ENCODE assay signal across 8 cellular contexts in the genomic region with DNA sequence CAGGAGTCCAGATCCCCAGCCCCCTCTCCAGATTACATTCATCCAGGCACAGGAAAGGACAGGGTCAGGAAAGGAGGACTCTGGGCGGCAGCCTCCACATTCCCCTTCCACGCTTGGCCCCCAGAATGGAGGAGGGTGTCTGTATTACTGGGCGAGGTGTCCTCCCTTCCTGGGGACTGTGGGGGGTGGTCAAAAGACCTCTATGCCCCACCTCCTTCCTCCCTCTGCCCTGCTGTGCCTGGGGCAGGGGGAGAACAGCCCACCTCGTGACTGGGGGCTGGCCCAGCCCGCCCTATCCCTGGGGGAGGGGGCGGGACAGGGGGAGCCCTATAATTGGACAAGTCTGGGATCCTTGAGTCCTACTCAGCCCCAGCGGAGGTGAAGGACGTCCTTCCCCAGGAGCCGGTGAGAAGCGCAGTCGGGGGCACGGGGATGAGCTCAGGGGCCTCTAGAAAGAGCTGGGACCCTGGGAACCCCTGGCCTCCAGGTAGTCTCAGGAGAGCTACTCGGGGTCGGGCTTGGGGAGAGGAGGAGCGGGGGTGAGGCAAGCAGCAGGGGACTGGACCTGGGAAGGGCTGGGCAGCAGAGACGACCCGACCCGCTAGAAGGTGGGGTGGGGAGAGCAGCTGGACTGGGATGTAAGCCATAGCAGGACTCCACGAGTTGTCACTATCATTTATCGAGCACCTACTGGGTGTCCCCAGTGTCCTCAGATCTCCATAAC. TPM values are rescaled to one million over a fixed set of nuclear protein-coding genes. Genes with fewer than 3 reads are reported as not detected.
DNase-seq lines count a peak whose midpoint lies in the region; ATAC-seq and TF ChIP-seq lines count a peak whose summit lies in the region.

A gene (plus strand): TSS at position 360 of the 724 bp plus-strand sequence. CDS start 829 bp downstream, outside the sequence.

- peaks cover 11 to 12% of the 10 kb centered on the region in 2 donors for H3K4me1 ChIP-seq in duodenal mucosa (ENCODE audit: control insufficient read depth in 1 of 2, insufficient read depth in 2 of 2, low read length in 2 of 2)
- no peaks in the 10 kb centered on the region for H3K4me1 ChIP-seq in lung (ENCODE audit: control insufficient read depth in 2 of 2, insufficient read depth in 2 of 2, low read length in 2 of 2)

- peak within 1 kb of the TSS in 1 of 2 donors; percentile 18 for H3K9ac ChIP-seq in duodenal mucosa (ENCODE audit: low read depth in 1 of 2, low read length in 2 of 2)

- DNase-seq in activated CD8-positive, alpha-beta T cell treated with anti-CD3 and anti-CD28 coated beads, Interleukin-2, amount 10 ng/mL, durations not matched to agents 7 days and 5 days = no peak
- DNase-seq in activated CD8-positive, alpha-beta T cell treated with anti-CD3 and anti-CD28 coated beads for 36 hours = no peak
- DNase-seq in lung (ENCODE audit: low spot score) (no peak), type B pancreatic cell (ENCODE audit: extremely low spot score, unreplicated experiment) (no peak), NCI-H1092 (lab: John Stamatoyannopoulos, UW) (no peak)

- H3K4me3 ChIP-seq in duodenal mucosa (ENCODE audit: low read depth in 1 of 2, low read length in 2 of 2) (peak within 1 kb of the TSS; percentile 16 to 55), lung (peak within 1 kb of the TSS; percentile 0)

- POLR2A ChIA-PET in activated CD8-positive, alpha-beta T cell treated with anti-CD3 and anti-CD28 coated beads, Interleukin-2, amount 10 ng/mL, durations not matched to agents 7 days and 5 days (lab: Charles Lee) = interaction anchor here (0.6 to 1.7 kb wide), 2 partner anchors 13 to 337 kb away, joined by 3 to 5 read pairs; no protein-coding TSS in a partner anchor
- POLR2A ChIA-PET in activated CD8-positive, alpha-beta T cell treated with anti-CD3 and anti-CD28 coated beads for 36 hours (lab: Charles Lee) = interaction anchor here (0.6 to 4.1 kb wide), 6 partner anchors 9 to 109 kb away, joined by 3 to 27 read pairs (median 4); a partner anchor contains a TSS

- WGBS in lung, 2 donors = 1 to 3% methylated on average over 19 to 20 of the region's 20 CpGs

- no peak for TF ChIP-seq CTCF in activated CD8-positive, alpha-beta T cell treated with anti-CD3 and anti-CD28 coated beads for 36 hours (IDR thresholded peaks at IDR 0.05)
- no peak for TF ChIP-seq CTCF in lung (IDR thresholded peaks at IDR 0.05; ENCODE audit: control extremely low read depth, extremely low read depth)
- no peak for TF ChIP-seq CTCF in type B pancreatic cell (conservative IDR thresholded peaks at IDR 0.05)

- no peak within 1 kb of the TSS for H3K4me3 Mint-ChIP-seq in activated CD8-positive, alpha-beta T cell treated with anti-CD3 and anti-CD28 coated beads, Interleukin-2, amount 10 ng/mL, durations not matched to agents 7 days and 5 days
- no peak within 1 kb of the TSS for H3K4me3 Mint-ChIP-seq in activated CD8-positive, alpha-beta T cell treated with anti-CD3 and anti-CD28 coated beads for 36 hours
- peak within 1 kb of the TSS; percentile 91 for H3K4me3 Mint-ChIP-seq in type B pancreatic cell

- H3K27me3 ChIP-seq in duodenal mucosa (ENCODE audit: control insufficient read depth in 1 of 2, insufficient read depth in 2 of 2, low read length in 2 of 2) = peaks cover 9 to 12% of the 10 kb centered on the region in 2 donors
- H3K27me3 ChIP-seq in lung (ENCODE audit: control insufficient read depth, insufficient read depth) = no peaks in the 10 kb centered on the region

- H3K27me3 Mint-ChIP-seq in activated CD8-positive, alpha-beta T cell treated with anti-CD3 and anti-CD28 coated beads, Interleukin-2, amount 10 ng/mL, durations not matched to agents 7 days and 5 days (ENCODE audit: low read depth) = peaks cover 13% of the 10 kb centered on the region
- H3K27me3 Mint-ChIP-seq in activated CD8-positive, alpha-beta T cell treated with anti-CD3 and anti-CD28 coated beads for 36 hours = peaks cover 19% of the 10 kb centered on the region
- no peaks in the 10 kb centered on the region for H3K27me3 Mint-ChIP-seq in type B pancreatic cell

- H3K36me3 ChIP-seq in duodenal mucosa (ENCODE audit: control insufficient read depth in 1 of 2, insufficient read depth in 2 of 2, low read length in 2 of 2) (peaks cover 6 to 21% of the 10 kb centered on the region in 2 donors), lung (ENCODE audit: control insufficient read depth in 2 of 2, insufficient read depth in 2 of 2, low read length in 2 of 2) (peaks cover 4 to 23% of the 10 kb centered on the region in 2 donors)

- peaks cover 13% of the 10 kb centered on the region for H3K36me3 Mint-ChIP-seq in activated CD8-positive, alpha-beta T cell treated with anti-CD3 and anti-CD28 coated beads, Interleukin-2, amount 10 ng/mL, durations not matched to agents 7 days and 5 days (ENCODE audit: low read depth)
- H3K36me3 Mint-ChIP-seq in activated CD8-positive, alpha-beta T cell treated with anti-CD3 and anti-CD28 coated beads for 36 hours (ENCODE audit: low read depth) = peaks cover 14% of the 10 kb centered on the region
- no peaks in the 10 kb centered on the region for H3K36me3 Mint-ChIP-seq in type B pancreatic cell

- peaks cover 12% of the 10 kb centered on the region for H3K4me1 Mint-ChIP-seq in activated CD8-positive, alpha-beta T cell treated with anti-CD3 and anti-CD28 coated beads, Interleukin-2, amount 10 ng/mL, durations not matched to agents 7 days and 5 days (ENCODE audit: low read depth)
- peaks cover 10% of the 10 kb centered on the region for H3K4me1 Mint-ChIP-seq in activated CD8-positive, alpha-beta T cell treated with anti-CD3 and anti-CD28 coated beads for 36 hours (ENCODE audit: low read depth)
- H3K4me1 Mint-ChIP-seq in type B pancreatic cell (ENCODE audit: unreplicated experiment) = peaks cover 7% of the 10 kb centered on the region

- no peak within 1 kb of the TSS for H3K27ac Mint-ChIP-seq in activated CD8-positive, alpha-beta T cell treated with anti-CD3 and anti-CD28 coated beads, Interleukin-2, amount 10 ng/mL, durations not matched to agents 7 days and 5 days
- no peak within 1 kb of the TSS for H3K27ac Mint-ChIP-seq in activated CD8-positive, alpha-beta T cell treated with anti-CD3 and anti-CD28 coated beads for 36 hours
- peak within 1 kb of the TSS; percentile 79 for H3K27ac Mint-ChIP-seq in type B pancreatic cell

- CTCF ChIA-PET in activated CD8-positive, alpha-beta T cell treated with anti-CD3 and anti-CD28 coated beads, Interleukin-2, amount 10 ng/mL, durations not matched to agents 7 days and 5 days (lab: Charles Lee) = interaction anchor here (5.2 kb wide), 1 partner anchor 47 kb away, joined by 34 read pairs; no protein-coding TSS in a partner anchor
- CTCF ChIA-PET in activated CD8-positive, alpha-beta T cell treated with anti-CD3 and anti-CD28 coated beads for 36 hours (lab: Charles Lee) = interaction anchor here (0.8 to 6.0 kb wide), 4 partner anchors 11 to 154 kb away, joined by 3 to 46 read pairs (median 4); no protein-coding TSS in a partner anchor

- H3K27ac ChIP-seq in duodenal mucosa (ENCODE audit: low read depth, low read length) (peak within 1 kb of the TSS; percentile 10), lung (ENCODE audit: low read depth in 1 of 2, low read length in 1 of 2) (no peak within 1 kb of the TSS)

- H3K9me3 ChIP-seq in duodenal mucosa (ENCODE audit: control insufficient read depth in 1 of 2, low read length in 2 of 2) = no peaks in the 10 kb centered on the region
- H3K9me3 ChIP-seq in lung (ENCODE audit: control insufficient read depth in 2 of 2, insufficient read depth in 1 of 2, low read length in 1 of 2) = no peaks in the 10 kb centered on the region

- no peaks in the 10 kb centered on the region for H3K9me3 Mint-ChIP-seq in activated CD8-positive, alpha-beta T cell treated with anti-CD3 and anti-CD28 coated beads, Interleukin-2, amount 10 ng/mL, durations not matched to agents 7 days and 5 days (ENCODE audit: insufficient read depth)
- no peaks in the 10 kb centered on the region for H3K9me3 Mint-ChIP-seq in activated CD8-positive, alpha-beta T cell treated with anti-CD3 and anti-CD28 coated beads for 36 hours
- no peaks in the 10 kb centered on the region for H3K9me3 Mint-ChIP-seq in type B pancreatic cell

- intact Hi-C loops in activated CD8-positive, alpha-beta T cell treated with anti-CD3 and anti-CD28 coated beads for 36 hours (cut with micrococcal nuclease) = no loop called here

- ATAC-seq in activated CD8-positive, alpha-beta T cell treated with anti-CD3 and anti-CD28 coated beads, Interleukin-2, amount 10 ng/mL, durations not matched to agents 7 days and 5 days = peak; percentile 28
- ATAC-seq in activated CD8-positive, alpha-beta T cell treated with anti-CD3 and anti-CD28 coated beads for 36 hours = no peak
- peak; percentile 4 for ATAC-seq in lung (ENCODE audit: insufficient read depth, low FRiP score)
- no peak for ATAC-seq in HG03442 (IDR thresholded peaks at IDR 0.05; ENCODE audit: unreplicated experiment)
- ATAC-seq in HG03571 (IDR thresholded peaks at IDR 0.05; ENCODE audit: unreplicated experiment) = no peak

RNA-seq across cellular contexts. Expression of the gene that starts here (rescaled TPM):
- under 1 TPM; 0.68 to 0.89 TPM for total RNA-seq in activated CD8-positive, alpha-beta T cell treated with anti-CD3 and anti-CD28 coated beads, Interleukin-2, amount 10 ng/mL, durations not matched to agents 7 days and 5 days
- total RNA-seq in activated CD8-positive, alpha-beta T cell treated with anti-CD3 and anti-CD28 coated beads for 36 hours = 1 to 10 TPM in 1 of 2 experiments, under 1 TPM in 1; 0.87 to 1.2 TPM
- total RNA-seq in lung = 100 to 1,000 TPM in 1 of 2 donors, 10 to 100 TPM in 1; 80.8 to 177 TPM
- 1,000 to 10,000 TPM in 1 of 2 donors, 100 to 1,000 TPM in 1; 235 to 1,011 TPM for polyA plus RNA-seq in lung
- total RNA-seq in type B pancreatic cell (ENCODE audit: low replicate concordance) = 168 and 209 TPM in 2 replicates

Comparison
In these comparisons a context has a peak if more than half of its experiments do, and no peak if none do; other contexts are left out.
1. RNA of the gene that starts here (total RNA-seq): 80.8 to 177 TPM in lung and 168 to 209 TPM in type B pancreatic cell; 0.87 to 1.2 TPM in activated CD8-positive, alpha-beta T cell treated with anti-CD3 and anti-CD28 coated beads for 36 hours and 0.68 to 0.89 TPM in activated CD8-positive, alpha-beta T cell treated with anti-CD3 and anti-CD28 coated beads, Interleukin-2, amount 10 ng/mL, durations not matched to agents 7 days and 5 days; every median in the first group is over 10 times any median in the second.
2. Peak in ATAC-seq in activated CD8-positive, alpha-beta T cell treated with anti-CD3 and anti-CD28 coated beads, Interleukin-2, amount 10 ng/mL, durations not matched to agents 7 days and 5 days; RNA of the gene not detected or under 1 TPM.